ENCODE assay signal across 12 cellular contexts in genomic region chr2:10523406-10524189, GRCh38.
"Had no signal": no experiment of that assay in that cellular context is flagged by ENCODE, and none has a peak within 500 bp of the region (broad histone marks: within the 10 kb centered on the region; RNA-seq: fewer than 3 reads in every experiment).

No MANE protein-coding gene starts in this region.

- H3K27ac Mint-ChIP-seq: activated T-helper 17 cell treated with anti-CD3 and anti-CD28 coated beads, Interleukin-2, amount 50 U/mL, for 72 hours; stimulated activated effector memory CD8-positive, alpha-beta T cell treated with anti-CD3 and anti-CD28 coated beads, Interleukin-12 subunit alpha, Interleukin-12 subunit beta, amount 100 ng/mL, for 72 hours had no signal

- H3K27ac ChIP-seq: esophagus muscularis mucosa, hepatocyte, left lung, prostate gland had no signal

- H3K4me1 Mint-ChIP-seq: activated T-helper 17 cell treated with anti-CD3 and anti-CD28 coated beads, Interleukin-2, amount 50 U/mL, for 72 hours; stimulated activated effector memory CD8-positive, alpha-beta T cell treated with anti-CD3 and anti-CD28 coated beads, Interleukin-12 subunit alpha, Interleukin-12 subunit beta, amount 100 ng/mL, for 72 hours had no signal

- H3K4me1 ChIP-seq: esophagus muscularis mucosa, left lung, prostate gland had no signal

- H3K27me3 ChIP-seq: esophagus muscularis mucosa, hepatocyte, left lung had no signal

- H3K4me3 Mint-ChIP-seq: activated T-helper 17 cell treated with anti-CD3 and anti-CD28 coated beads, Interleukin-2, amount 50 U/mL, for 72 hours; naive thymus-derived CD8-positive, alpha-beta T cell; stimulated activated effector memory CD8-positive, alpha-beta T cell treated with anti-CD3 and anti-CD28 coated beads, Interleukin-12 subunit alpha, Interleukin-12 subunit beta, amount 100 ng/mL, for 72 hours had no signal

- H3K9me3 ChIP-seq: esophagus muscularis mucosa, left lung, prostate gland had no signal

- H3K27me3 Mint-ChIP-seq: activated T-helper 17 cell treated with anti-CD3 and anti-CD28 coated beads, Interleukin-2, amount 50 U/mL, for 72 hours had no signal

- H3K4me3 ChIP-seq: esophagus muscularis mucosa, hepatocyte, left lung, prostate gland had no signal

- H3K36me3 Mint-ChIP-seq: naive thymus-derived CD8-positive, alpha-beta T cell; stimulated activated effector memory CD8-positive, alpha-beta T cell treated with anti-CD3 and anti-CD28 coated beads, Interleukin-12 subunit alpha, Interleukin-12 subunit beta, amount 100 ng/mL, for 72 hours had no signal

- H3K36me3 ChIP-seq: esophagus muscularis mucosa, left lung, prostate gland had no signal

- DNase-seq: activated CD4-positive, alpha-beta T cell treated with anti-CD3 and anti-CD28 coated beads, Interleukin-2, amount 50 U/mL, for 48 hours; activated CD4-positive, CD25-positive, alpha-beta regulatory T cell treated with anti-CD3 and anti-CD28 coated beads, Interleukin-2, amount 50 U/mL, for 72 hours; activated naive CD4-positive, alpha-beta T cell treated with anti-CD3 and anti-CD28 coated beads, Interleukin-2, amount 50 U/mL, for 16 hours; amniotic stem cell; caudate nucleus; left lung; naive thymus-derived CD8-positive, alpha-beta T cell had no signal

- ATAC-seq: activated T-helper 17 cell treated with anti-CD3 and anti-CD28 coated beads, Interleukin-2, amount 50 U/mL, for 72 hours; left lung; naive thymus-derived CD8-positive, alpha-beta T cell; stimulated activated effector memory CD8-positive, alpha-beta T cell treated with anti-CD3 and anti-CD28 coated beads, Interleukin-12 subunit alpha, Interleukin-12 subunit beta, amount 100 ng/mL, for 72 hours had no signal

- H3K9me3 Mint-ChIP-seq: activated T-helper 17 cell treated with anti-CD3 and anti-CD28 coated beads, Interleukin-2, amount 50 U/mL, for 72 hours; naive thymus-derived CD8-positive, alpha-beta T cell; stimulated activated effector memory CD8-positive, alpha-beta T cell treated with anti-CD3 and anti-CD28 coated beads, Interleukin-12 subunit alpha, Interleukin-12 subunit beta, amount 100 ng/mL, for 72 hours had no signal
